Comparison of ENCODE assay signal across 9 cellular contexts in the genomic region with DNA sequence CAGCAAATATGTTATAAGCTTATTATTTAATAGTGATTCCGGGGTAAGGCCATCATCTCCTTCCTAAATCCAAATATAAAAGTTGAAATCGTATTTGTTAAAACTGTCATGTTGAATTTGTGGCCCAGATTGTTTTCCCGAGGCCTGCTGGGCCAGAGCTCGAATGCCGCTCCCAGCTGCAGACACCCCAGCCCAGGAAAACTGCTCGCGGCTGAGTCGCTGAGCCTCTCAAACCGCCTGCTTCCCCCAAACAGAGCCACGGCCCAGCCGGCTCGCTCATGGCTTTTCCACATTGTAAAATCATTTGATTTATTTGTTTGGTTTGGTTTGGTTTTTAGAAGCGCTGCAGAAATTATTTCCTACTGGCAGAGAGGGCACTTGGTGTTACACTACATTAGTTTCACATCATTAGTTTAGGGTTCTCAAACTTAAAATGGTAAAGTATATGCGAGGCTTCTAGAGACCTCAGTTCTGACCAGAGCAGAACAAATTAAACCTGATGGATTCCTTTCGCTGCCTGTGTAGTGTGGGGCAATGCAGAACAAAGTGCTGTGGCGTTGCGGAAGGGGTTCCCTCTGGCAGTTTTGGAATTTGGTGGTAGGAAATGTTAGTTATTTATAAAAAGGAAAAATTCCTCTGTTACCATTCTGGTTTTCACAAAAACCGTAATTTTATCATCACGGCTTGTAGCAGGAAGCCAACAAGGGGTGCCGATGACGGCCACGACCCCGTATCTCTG.
DNase-seq lines count a peak whose midpoint lies in the region; ATAC-seq and TF ChIP-seq lines count a peak whose summit lies in the region.
"Had no signal": no experiment of that assay in that cellular context is flagged by ENCODE, and none has a peak within 500 bp of the region (broad histone marks: within the 10 kb centered on the region; RNA-seq: fewer than 3 reads in every experiment).

No MANE protein-coding gene starts in this region.

- ATAC-seq in HG02571 (IDR thresholded peaks at IDR 0.05; ENCODE audit: unreplicated experiment) = no peak

- peaks cover 45% of the 10 kb centered on the region for H3K27me3 ChIP-seq in iPS-18a (ENCODE audit: control insufficient read depth, insufficient read depth, low read length)
- peaks cover 0 to 46% (median 4%) of the 10 kb centered on the region in 3 donors for H3K27me3 ChIP-seq in stomach

- H3K27ac Mint-ChIP-seq in activated T-cell treated with anti-CD3 and anti-CD28 coated beads, Interleukin-2, amount 50 U/mL, for 24 hours = no peak overlapping the region

- no peaks in the 10 kb centered on the region for H3K9me3 Mint-ChIP-seq in activated T-cell treated with anti-CD3 and anti-CD28 coated beads, Interleukin-2, amount 50 U/mL, for 24 hours

- no peak for DNase-seq in activated T-cell treated with anti-CD3 and anti-CD28 coated beads, Interleukin-2, amount 50 U/mL, for 24 hours
- no peak for DNase-seq in activated T-cell treated with anti-CD3 and anti-CD28 coated beads for 4 hours
- no peak for DNase-seq in stomach
- no peak for DNase-seq in NOMO-1 treated with DMSO at 0.1 percent for 48 hours (lab: John Stamatoyannopoulos, UW; ENCODE audit: unreplicated experiment)
- DNase-seq in GM20000 (ENCODE audit: low spot score) = no peak
- DNase-seq: NCI-H1417 treated with DMSO at 0.1 percent for 48 hours had no signal

- H3K9me3 ChIP-seq in iPS-18a (ENCODE audit: control insufficient read depth, low read depth, low read length) (no peaks in the 10 kb centered on the region), stomach (no peaks in the 10 kb centered on the region)

- TF ChIP-seq CTCF in VCaP (conservative IDR thresholded peaks at IDR 0.05) = no peak
- TF ChIP-seq CTCF in stomach (IDR thresholded peaks at IDR 0.05) = no peak
- no peak for TF ChIP-seq CTCF in GM20000 (IDR thresholded peaks at IDR 0.05; ENCODE audit: extremely low read depth, missing control alignments)

- H3K4me3 ChIP-seq in iPS-18a (ENCODE audit: low read length) (peak overlapping the region; percentile 42), stomach (peak overlapping the region; percentile 43 to 53 (median 50))

- TF ChIP-seq EP300 in stomach (IDR thresholded peaks at IDR 0.05) = no peak

- TF ChIP-seq POLR2A in stomach (IDR thresholded peaks at IDR 0.05) = no peak

- WGBS in stomach, 5 donors = 46 to 65% (median 59%) methylated on average over 23 of the region's 23 CpGs

- H3K4me1 Mint-ChIP-seq in activated T-cell treated with anti-CD3 and anti-CD28 coated beads, Interleukin-2, amount 50 U/mL, for 24 hours (ENCODE audit: low read depth) = peaks cover 8% of the 10 kb centered on the region

- H3K27me3 Mint-ChIP-seq in activated T-cell treated with anti-CD3 and anti-CD28 coated beads, Interleukin-2, amount 50 U/mL, for 24 hours = peaks cover 43% of the 10 kb centered on the region

- H3K9ac ChIP-seq in iPS-18a (ENCODE audit: low read length) = no peak overlapping the region

- no peaks in the 10 kb centered on the region for H3K36me3 ChIP-seq in iPS-18a (ENCODE audit: control insufficient read depth, low read depth, low read length)
- no peaks in the 10 kb centered on the region for H3K36me3 ChIP-seq in stomach

- H3K4me3 Mint-ChIP-seq in activated T-cell treated with anti-CD3 and anti-CD28 coated beads, Interleukin-2, amount 50 U/mL, for 24 hours = peak overlapping the region; percentile 51

- H3K4me1 ChIP-seq in iPS-18a (ENCODE audit: control insufficient read depth, low read depth, low read length) (no peaks in the 10 kb centered on the region), stomach (peaks cover 10 to 64% (median 41%) of the 10 kb centered on the region in 4 donors)

- H3K36me3 Mint-ChIP-seq in activated T-cell treated with anti-CD3 and anti-CD28 coated beads, Interleukin-2, amount 50 U/mL, for 24 hours (ENCODE audit: low read depth) = no peaks in the 10 kb centered on the region

- peak overlapping the region; percentile 80 for H3K27ac ChIP-seq in VCaP
- no peak overlapping the region for H3K27ac ChIP-seq in iPS-18a (ENCODE audit: low read length)
- H3K27ac ChIP-seq in stomach = peak overlapping the region; percentile 53 to 87 (median 77)

- intact Hi-C loops in stomach (cut with DNase I; ENCODE audit: low total_unique reads) = loop anchor here (10.0 kb wide), 2 partner anchors 144 to 156 kb away; a partner anchor contains a TSS
